ENCODE assay signal across 11 cellular contexts in the genomic region with DNA sequence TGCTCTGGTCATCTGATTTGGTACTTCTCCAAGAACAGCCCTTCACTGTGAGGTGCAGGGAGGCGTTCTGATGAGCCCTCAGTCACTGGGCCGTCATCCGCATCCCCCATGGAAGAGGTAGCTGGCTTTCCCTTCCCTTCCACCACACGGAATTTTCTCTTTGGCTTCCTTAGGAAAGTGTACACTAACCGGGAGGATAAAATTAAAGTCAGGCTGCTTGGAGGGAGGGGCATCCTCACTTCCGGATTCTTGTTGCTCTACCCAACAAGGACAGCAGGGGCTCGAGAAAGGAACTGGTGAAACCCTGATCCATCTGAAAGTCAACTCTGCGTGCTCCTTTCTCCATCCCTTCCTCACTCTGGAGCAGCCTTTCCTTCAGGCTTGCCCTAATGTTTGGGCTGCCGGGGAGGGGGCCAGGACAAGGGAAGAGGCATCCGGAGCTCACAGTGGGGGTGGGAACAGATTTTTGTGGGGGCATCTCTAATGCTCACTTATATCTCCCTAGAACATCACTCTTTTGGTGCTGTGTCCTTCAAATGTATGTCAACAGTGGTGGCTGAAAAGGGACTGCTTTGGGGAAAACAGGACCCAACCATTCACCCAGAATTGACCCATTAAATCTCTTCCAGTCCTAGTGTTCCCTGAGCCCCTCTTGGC.
DNase-seq lines count a peak whose midpoint lies in the region; ATAC-seq and TF ChIP-seq lines count a peak whose summit lies in the region.
"Had no signal": no experiment of that assay in that cellular context is flagged by ENCODE, and none has a peak within 500 bp of the region (broad histone marks: within the 10 kb centered on the region; RNA-seq: fewer than 3 reads in every experiment).

No MANE protein-coding gene starts in this region.

- peak overlapping the region; percentile 59 to 93 (median 71) for H3K4me3 Mint-ChIP-seq in T-cell

- no peaks in the 10 kb centered on the region for H3K9me3 Mint-ChIP-seq in T-cell

- TF ChIP-seq CTCF in tibial artery (IDR thresholded peaks at IDR 0.05), result peak in 1 of 2 experiments; percentile 4

- DNase-seq in CD1c-positive myeloid dendritic cell (ENCODE audit: extremely low spot score) (peak; percentile 18), GDM1 (lab: John Stamatoyannopoulos, UW) (peak; percentile 52), T-cell (peak in 1 of 34 experiments; percentile 20), germinal center (ENCODE audit: low spot score) (peak; percentile 46), HAP-1 (ENCODE audit: low spot score in 2 of 2) (no peak), tibial artery (no peak), SHP77 (lab: John Stamatoyannopoulos, UW) (no peak), 8988T (no peak)
- DNase-seq: NCI-H1436 treated with DMSO at 0.1 percent for 48 hours, retina had no signal

- CTCF ChIA-PET in T-cell (lab: Charles Lee), result no interaction called here

- H3K4me1 Mint-ChIP-seq in T-cell, result peaks cover 44 to 48% (median 47%) of the 10 kb centered on the region in 3 donors

- POLR2A ChIA-PET in T-cell (lab: Charles Lee), result no interaction called here

- H3K4me3 ChIP-seq in HAP-1, result no peak overlapping the region
- H3K4me3 ChIP-seq in tibial artery, result no peak overlapping the region
- H3K4me3 ChIP-seq: SJSA1 had no signal

- H3K36me3 ChIP-seq in HAP-1 (replicated peaks) (no peaks in the 10 kb centered on the region), tibial artery (peaks cover 13 to 33% (median 31%) of the 10 kb centered on the region in 3 donors)
- H3K36me3 ChIP-seq: SJSA1 had no signal

- H3K27ac Mint-ChIP-seq in T-cell, result peak overlapping the region; percentile 68 to 71

- in situ Hi-C loops in HAP-1 (cut with MboI; ENCODE audit: low sequenced_read_pairs), result no loop called here

- H3K27me3 ChIP-seq in HAP-1 (ENCODE audit: low read depth), result peaks cover 9% of the 10 kb centered on the region; the same call in 1 of the 2 replicates
- H3K27me3 ChIP-seq in tibial artery, result no peaks in the 10 kb centered on the region

- H3K27ac ChIP-seq in tibial artery, result no peak overlapping the region
- H3K27ac ChIP-seq: SJSA1 had no signal

- no peaks in the 10 kb centered on the region for H3K36me3 Mint-ChIP-seq in T-cell

- H3K4me1 ChIP-seq in HAP-1 (0 out of 2 replicates have a peak, but pooled peaks cover 4% of the 10 kb centered on the region), tibial artery (no peaks in the 10 kb centered on the region)
- H3K4me1 ChIP-seq: SJSA1 had no signal

- H3K9me3 ChIP-seq in HAP-1 (no peaks in the 10 kb centered on the region), tibial artery (no peaks in the 10 kb centered on the region)
- H3K9me3 ChIP-seq: SJSA1 had no signal

- H3K27me3 Mint-ChIP-seq in T-cell, result peaks cover 0 to 14% of the 10 kb centered on the region in 2 donors

- intact Hi-C loops in tibial artery (cut with DNase I; ENCODE audit: low total_unique reads), result no loop called here

- ATAC-seq in T-cell (replicated peaks in 1 of 4), result no peak

Comparison
In these comparisons a context has a peak if more than half of its experiments do, and no peak if none do; other contexts are left out.
1. DNase-seq: peak in CD1c-positive myeloid dendritic cell (single experiment), GDM1 (single experiment) and germinal center (single experiment); none in HAP-1 (0 of 2), tibial artery (0 of 2), SHP77 (0 of 2) and 8988T (single experiment).